10 cellular contexts compared by ENCODE assay signal in the genomic region with DNA sequence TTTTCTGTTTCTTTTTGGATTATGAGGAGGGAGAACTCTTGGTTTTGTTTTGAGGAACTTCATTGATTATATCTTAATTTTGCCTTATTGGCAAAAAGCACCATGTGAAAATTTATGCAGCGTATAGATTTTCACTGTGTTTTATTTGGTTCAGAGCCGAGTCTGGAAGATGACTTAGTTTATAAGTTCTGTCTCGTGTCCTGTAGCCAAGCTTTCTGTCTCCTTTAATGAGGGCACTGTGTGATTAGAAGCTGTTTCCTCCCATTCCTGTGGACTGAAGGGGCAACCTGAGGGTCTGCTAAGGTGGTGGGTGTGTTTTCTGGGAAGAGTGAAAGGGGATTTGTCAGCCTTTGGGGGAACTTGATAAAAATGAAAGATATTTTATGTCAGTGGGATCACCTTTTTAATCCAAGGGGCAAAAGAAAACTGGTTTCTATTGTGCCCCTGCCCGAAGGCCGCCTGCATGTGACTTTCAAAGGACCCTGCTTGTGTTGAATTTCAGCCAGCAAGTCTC.
DNase-seq lines count a peak whose midpoint lies in the region; ATAC-seq, FAIRE-seq and TF ChIP-seq lines count a peak whose summit lies in the region.
"Had no signal": no experiment of that assay in that cellular context is flagged by ENCODE, and none has a peak within 500 bp of the region (broad histone marks: within the 10 kb centered on the region; RNA-seq: fewer than 3 reads in every experiment).

No MANE protein-coding gene starts in this region.

- H3K9ac ChIP-seq in SK-N-MC (ENCODE audit: insufficient read length): peak overlapping the region; percentile 34

- no peak for TF ChIP-seq RAD21 in A549 (conservative IDR thresholded peaks at IDR 0.05 in 1 of 2, IDR thresholded peaks at IDR 0.05 in 1 of 2)

- intact Hi-C loops in pancreas (cut with DNase I): no loop called here
- intact Hi-C loops in lower leg skin (cut with DNase I; ENCODE audit: low total_unique reads): no loop called here

- FAIRE-seq in A549 (lab: Jason Lieb, UNC) (no peak), pancreas (lab: Jason Lieb, UNC) (no peak)

- H3K27me3 ChIP-seq in foreskin keratinocyte (no peaks in the 10 kb centered on the region), pancreas (no peaks in the 10 kb centered on the region)

- peak overlapping the region; percentile 93 for H3K4me2 ChIP-seq in A549

- TF ChIP-seq CTCF in A549 (IDR thresholded peaks at IDR 0.05) (no peak), foreskin keratinocyte (conservative IDR thresholded peaks at IDR 0.05) (no peak), pancreas (IDR thresholded peaks at IDR 0.05) (no peak), lower leg skin (IDR thresholded peaks at IDR 0.05) (no peak)

- DNase-seq in A549 (ENCODE audit: low read depth in 1 of 2, low spot score in 1 of 2): no peak
- no peak for DNase-seq in SK-N-MC (ENCODE audit: low read depth, low spot score)
- DNase-seq in foreskin keratinocyte: no peak
- no peak for DNase-seq in pancreas
- no peak for DNase-seq in lower leg skin (ENCODE audit: low spot score in 2 of 2)
- DNase-seq in NCI-H1930 (lab: John Stamatoyannopoulos, UW): no peak
- DNase-seq: activated CD4-positive, alpha-beta T cell treated with anti-CD3 and anti-CD28 coated beads for 1 hour had no signal

- peaks cover 90% of the 10 kb centered on the region for H3K4me1 ChIP-seq in A549
- H3K4me1 ChIP-seq in foreskin keratinocyte: peaks cover 25% of the 10 kb centered on the region
- H3K4me1 ChIP-seq in pancreas: peaks cover 61 to 81% (median 66%) of the 10 kb centered on the region in 3 donors

- ATAC-seq in A549: no peak
- no peak for ATAC-seq in foreskin keratinocyte
- ATAC-seq in pancreas: no peak
- ATAC-seq in HG03196 (IDR thresholded peaks at IDR 0.05; ENCODE audit: unreplicated experiment): no peak
- ATAC-seq in GM19328 (IDR thresholded peaks at IDR 0.05; ENCODE audit: unreplicated experiment): no peak
- ATAC-seq: activated naive CD4-positive, alpha-beta T cell treated with anti-CD3 and anti-CD28 coated beads, Interleukin-2, amount 50 U/mL, for 72 hours had no signal

- peak overlapping the region; percentile 22; the same call in 2 of the 3 replicates for H3K4me3 ChIP-seq in A549
- H3K4me3 ChIP-seq in SK-N-MC: peak overlapping the region; percentile 44
- H3K4me3 ChIP-seq in pancreas: peak overlapping the region in 2 of 4 donors; percentile 16 to 19
- H3K4me3 ChIP-seq in lower leg skin (ENCODE audit: low read depth, poor library complexity, severe bottlenecking): no peak overlapping the region

- CTCF ChIA-PET in A549 (lab: Yijun Ruan, JAX): interaction anchor here (0.6 kb wide), 1 partner anchor 434 kb away, joined by 4 read pairs; no protein-coding TSS in a partner anchor

- TF ChIP-seq POLR2A in A549 (IDR thresholded peaks at IDR 0.05; ENCODE audit: low read length) (no peak), lower leg skin (IDR thresholded peaks at IDR 0.05) (no peak)

- H3K36me3 ChIP-seq in SK-N-MC (ENCODE audit: insufficient read depth, low read length) (peaks cover under 1% of the 10 kb centered on the region; the same call in 1 of the 2 replicates), pancreas (peaks cover 0 to 7% (median 0%) of the 10 kb centered on the region in 3 donors)

- H3K9me3 ChIP-seq in A549: no peaks in the 10 kb centered on the region
- H3K9me3 ChIP-seq in SK-N-MC (ENCODE audit: low read depth, low read length): no peaks in the 10 kb centered on the region
- no peaks in the 10 kb centered on the region for H3K9me3 ChIP-seq in pancreas

- H3K27ac ChIP-seq in A549: peak overlapping the region; percentile 43 to 79; a peak in 5 of 6 replicates
- H3K27ac ChIP-seq in SK-N-MC: 0 out of 2 replicates have a peak overlapping the region, but pooled peaks have one; percentile 4
- H3K27ac ChIP-seq in foreskin keratinocyte: peak overlapping the region; percentile 32
- H3K27ac ChIP-seq in pancreas: peak overlapping the region in 3 of 4 donors; percentile 18 to 75 (median 70)

- 11% methylated on average over 5 of the region's 5 CpGs for WGBS in A549 (ENCODE audit: missing lambda C conversion rate)
- WGBS in pancreas, 2 donors: 7 to 13% methylated on average over 5 of the region's 5 CpGs
- 15 to 22% methylated on average over 5 of the region's 5 CpGs for WGBS in lower leg skin, 2 donors

- TF ChIP-seq EP300 in A549 (IDR thresholded peaks at IDR 0.05): no peak

- POLR2A ChIA-PET in A549 (lab: Yijun Ruan, JAX): no interaction called here

TF ChIP-seq in A549, 52 proteins besides CTCF, POLR2A, EP300 and RAD21:
- TF ChIP-seq JUNB (IDR thresholded peaks at IDR 0.05): no peak
- TF ChIP-seq RFX5 (IDR thresholded peaks at IDR 0.05): no peak
- peak in 1 of 2 experiments; percentile 13; a peak in 1 of 5 replicates for TF ChIP-seq JUN (IDR thresholded peaks at IDR 0.05)

Comparison
In these comparisons a context has a peak if more than half of its experiments do, and no peak if none do; other contexts are left out.
1. H3K27ac ChIP-seq: peak in every context shown above with its lines; median percentile 70 in pancreas; 61 in A549; 32 in foreskin keratinocyte; 4 in SK-N-MC.